9 cellular contexts compared by ENCODE assay signal in genomic region chr4:40559585-40560465, GRCh38.
DNase-seq lines count a peak whose midpoint lies in the region; ATAC-seq and TF ChIP-seq lines count a peak whose summit lies in the region.
"Had no signal": no experiment of that assay in that cellular context is flagged by ENCODE, and none has a peak within 500 bp of the region (broad histone marks: within the 10 kb centered on the region; RNA-seq: fewer than 3 reads in every experiment).

No MANE protein-coding gene starts in this region.

- DNase-seq in SIG-M5 treated with dmso at 0.1 percent for 504 hours (lab: John Stamatoyannopoulos, UW; ENCODE audit: unreplicated experiment) = peak; percentile 29
- DNase-seq in SIG-M5 (lab: John Stamatoyannopoulos, UW) = no peak
- DNase-seq in adrenal gland = peak in 1 of 7 donors; percentile 55
- no peak for DNase-seq in stimulated activated naive CD8-positive, alpha-beta T cell treated with anti-CD3 and anti-CD28 coated beads, Interleukin-15, amount 100 ng/mL, for 72 hours
- DNase-seq in SHP77 treated with DMSO at 0.1 percent for 48 hours (lab: John Stamatoyannopoulos, UW) = no peak
- no peak for DNase-seq in SW480 (ENCODE audit: low spot score)
- DNase-seq in activated effector memory CD4-positive, alpha-beta T cell treated with Interleukin-2 at 50 U/mL for 16 hours = no peak
- DNase-seq: foreskin fibroblast had no signal

- no peaks in the 10 kb centered on the region for H3K9me3 Mint-ChIP-seq in stimulated activated naive CD8-positive, alpha-beta T cell treated with anti-CD3 and anti-CD28 coated beads, Interleukin-15, amount 100 ng/mL, for 72 hours

- peak; percentile 47 for ATAC-seq in HG02870 (IDR thresholded peaks at IDR 0.05; ENCODE audit: unreplicated experiment)
- peak; percentile 78 for ATAC-seq in stimulated activated naive CD8-positive, alpha-beta T cell treated with anti-CD3 and anti-CD28 coated beads, Interleukin-15, amount 100 ng/mL, for 72 hours

- H3K9me3 ChIP-seq in adrenal gland (replicated peaks in 1 of 3) = no peaks in the 10 kb centered on the region

- H3K4me3 Mint-ChIP-seq in stimulated activated naive CD8-positive, alpha-beta T cell treated with anti-CD3 and anti-CD28 coated beads, Interleukin-15, amount 100 ng/mL, for 72 hours = no peak overlapping the region

- H3K27me3 Mint-ChIP-seq in stimulated activated naive CD8-positive, alpha-beta T cell treated with anti-CD3 and anti-CD28 coated beads, Interleukin-15, amount 100 ng/mL, for 72 hours = no peaks in the 10 kb centered on the region

- WGBS in adrenal gland, 4 donors = 23 to 35% (median 24%) methylated on average over 5 of the region's 5 CpGs

- no peaks in the 10 kb centered on the region for H3K36me3 ChIP-seq in adrenal gland (replicated peaks in 1 of 2)

- H3K4me3 ChIP-seq in adrenal gland = no peak overlapping the region

- intact Hi-C loops in adrenal gland (cut with DNase I) = no loop called here

- H3K27me3 ChIP-seq in adrenal gland = no peaks in the 10 kb centered on the region

- peak overlapping the region; percentile 56 to 85 (median 67) for H3K27ac ChIP-seq in adrenal gland

- TF ChIP-seq CTCF in adrenal gland (IDR thresholded peaks at IDR 0.05) = no peak

- peaks cover 75 to 78% of the 10 kb centered on the region in 2 donors for H3K4me1 ChIP-seq in adrenal gland (replicated peaks in 1 of 2)

- peaks cover 8% of the 10 kb centered on the region for H3K4me1 Mint-ChIP-seq in stimulated activated naive CD8-positive, alpha-beta T cell treated with anti-CD3 and anti-CD28 coated beads, Interleukin-15, amount 100 ng/mL, for 72 hours

- TF ChIP-seq POLR2A in adrenal gland (IDR thresholded peaks at IDR 0.05) = no peak

- peak overlapping the region in 1 of 2 donors; percentile 17 for H3K27ac Mint-ChIP-seq in stimulated activated naive CD8-positive, alpha-beta T cell treated with anti-CD3 and anti-CD28 coated beads, Interleukin-15, amount 100 ng/mL, for 72 hours
